8 cellular contexts compared by ENCODE assay signal in the genomic region with DNA sequence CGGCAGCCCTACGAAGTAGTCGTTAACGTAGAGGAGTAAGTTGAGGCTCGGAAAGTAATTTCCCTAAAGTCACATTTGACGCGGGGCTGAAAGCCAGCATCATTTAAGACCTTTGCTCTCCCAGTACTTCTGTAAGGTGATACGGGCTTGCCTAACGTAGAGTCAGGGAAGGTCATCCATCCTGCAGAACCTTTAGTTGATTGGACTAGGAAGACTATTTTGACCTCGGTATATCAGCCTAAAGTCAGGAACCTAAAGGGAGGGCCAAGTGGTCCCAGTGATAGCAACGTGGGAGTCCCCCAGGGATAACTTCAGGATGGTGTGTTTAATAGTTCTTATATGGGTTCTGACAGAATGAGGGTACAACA. TPM values are rescaled to one million over a fixed set of nuclear protein-coding genes. Genes with fewer than 3 reads are reported as not detected.
A peak's percentile ranks its signal among the peaks of the same experiment; 100 is the strongest.
DNase-seq lines count a peak whose midpoint lies in the region; ATAC-seq, FAIRE-seq and TF ChIP-seq lines count a peak whose summit lies in the region.

No MANE protein-coding gene starts in this region.

- H3K9me3 Mint-ChIP-seq in nephron = no peaks in the 10 kb centered on the region

- TF ChIP-seq CTCF in MM.1S (IDR thresholded peaks at IDR 0.05; ENCODE audit: low read length) = no peak
- TF ChIP-seq CTCF in nephron (IDR thresholded peaks at IDR 0.05; ENCODE audit: unreplicated experiment in 3 of 3) = no peak

- peaks cover 42% of the 10 kb centered on the region for H3K36me3 Mint-ChIP-seq in nephron (ENCODE audit: low read depth)

- H3K27me3 Mint-ChIP-seq in nephron (ENCODE audit: low read depth) = no peaks in the 10 kb centered on the region

- H3K27ac ChIP-seq in BLaER1 (peak overlapping the region; percentile 83), MM.1S (ENCODE audit: low read length) (peak overlapping the region; percentile 52), ectodermal cell (ENCODE audit: insufficient read depth, low read depth, low read length, poor library complexity, severe bottlenecking) (no peak overlapping the region)

- peak overlapping the region; percentile 99 to 100 (median 100) for H3K4me3 Mint-ChIP-seq in nephron

- H3K4me2 ChIP-seq in BLaER1 (peak overlapping the region; percentile 98), MM.1S (ENCODE audit: low read depth, low read length) (peak overlapping the region; percentile 94)

- H3K4me3 ChIP-seq in BLaER1 = peak overlapping the region; percentile 92
- H3K4me3 ChIP-seq in MM.1S (ENCODE audit: low read length) = peak overlapping the region; percentile 88
- H3K4me3 ChIP-seq in ectodermal cell (ENCODE audit: insufficient read depth, low read depth, low read length) = peak overlapping the region; percentile 99

- DNase-seq in MM.1S (no peak), hepatic stellate cell (ENCODE audit: low spot score) (no peak), GM12891 (ENCODE audit: insufficient read length, low spot score) (no peak)

- no peaks in the 10 kb centered on the region for H3K9me2 ChIP-seq in MM.1S (replicated peaks; ENCODE audit: insufficient read depth, low read length)

- ATAC-seq in GM18498 (IDR thresholded peaks at IDR 0.05; ENCODE audit: unreplicated experiment) (no peak), GM19035 (IDR thresholded peaks at IDR 0.05; ENCODE audit: unreplicated experiment) (no peak)

- H3K4me1 ChIP-seq in BLaER1 = peaks cover 24% of the 10 kb centered on the region
- H3K4me1 ChIP-seq in MM.1S (ENCODE audit: low read length) = peaks cover 8% of the 10 kb centered on the region; the same call in 1 of the 2 replicates
- H3K4me1 ChIP-seq in ectodermal cell (ENCODE audit: control insufficient read depth, insufficient read depth, low read length) = peaks cover 7% of the 10 kb centered on the region

- no peak for TF ChIP-seq POLR2A in GM12891 (IDR thresholded peaks at IDR 0.05; ENCODE audit: low read depth, low read length)

- FAIRE-seq in GM12891 (lab: Jason Lieb, UNC) = no peak

- H4K20me1 ChIP-seq in BLaER1 (peaks cover 24% of the 10 kb centered on the region; the same call in 1 of the 2 replicates), MM.1S (ENCODE audit: insufficient read depth, low read length) (no peaks in the 10 kb centered on the region)

- H3K9me3 ChIP-seq in BLaER1 (no peaks in the 10 kb centered on the region), MM.1S (replicated peaks; ENCODE audit: insufficient read depth, low read length) (no peaks in the 10 kb centered on the region), ectodermal cell (ENCODE audit: control insufficient read depth, low read length) (no peaks in the 10 kb centered on the region)

- WGBS in ectodermal cell, 2 experiments = 4 to 5% methylated on average over 11 of the region's 11 CpGs

- H3K9ac ChIP-seq in BLaER1 (peak overlapping the region; percentile 94), MM.1S (ENCODE audit: low read length) (peak overlapping the region; percentile 96)

- H3K27me3 ChIP-seq in BLaER1 = no peaks in the 10 kb centered on the region
- no peaks in the 10 kb centered on the region; the same call in 1 of the 2 replicates for H3K27me3 ChIP-seq in MM.1S (replicated peaks; ENCODE audit: insufficient read depth, low read length)
- H3K27me3 ChIP-seq in ectodermal cell (ENCODE audit: control insufficient read depth, insufficient read depth, low read length, poor library complexity, severe bottlenecking) = no peaks in the 10 kb centered on the region

- no peaks in the 10 kb centered on the region for H3F3A ChIP-seq in MM.1S (ENCODE audit: insufficient read depth, low read length)

- peaks cover 16% of the 10 kb centered on the region for H3K4me1 Mint-ChIP-seq in nephron

- peaks cover 37% of the 10 kb centered on the region for H3K79me2 ChIP-seq in MM.1S (ENCODE audit: low read length)

- peak overlapping the region; percentile 44 for H2AFZ ChIP-seq in MM.1S (ENCODE audit: low read length)

- peaks cover 52% of the 10 kb centered on the region for H3K36me3 ChIP-seq in BLaER1
- H3K36me3 ChIP-seq in MM.1S (replicated peaks; ENCODE audit: insufficient read depth, low read length) = peaks cover 11% of the 10 kb centered on the region; the same call in 1 of the 2 replicates
- peaks cover 36% of the 10 kb centered on the region for H3K36me3 ChIP-seq in ectodermal cell (ENCODE audit: control insufficient read depth, insufficient read depth, low read length)

- peak overlapping the region; percentile 95 to 98 (median 96) for H3K27ac Mint-ChIP-seq in nephron

TF ChIP-seq in GM12891, 5 proteins besides CTCF, POLR2A, EP300 and RAD21:
- no peak for TF ChIP-seq POU2F2 (IDR thresholded peaks at IDR 0.05; ENCODE audit: low read depth, low read length)
- TF ChIP-seq TAF1 (IDR thresholded peaks at IDR 0.05; ENCODE audit: low read depth, low read length) = no peak

RNA-seq across cellular contexts. Expression of a gene that starts 0.7 kb away (rescaled TPM):
- polyA plus RNA-seq in ectodermal cell (2013, experiment 1 of 4) = 35.8 TPM
- 44.9 TPM for polyA plus RNA-seq in ectodermal cell (2013, experiment 2 of 4)
- polyA plus RNA-seq in ectodermal cell (2013, experiment 3 of 4) = 27.5 TPM
- 30.4 TPM for polyA plus RNA-seq in ectodermal cell (2013, experiment 4 of 4)
- 21.0 TPM for polyA plus RNA-seq in GM12891 (2012; ENCODE audit: low read depth, missing spikeins)

RNA-seq across cellular contexts. Expression of a gene that starts 29.7 kb away (rescaled TPM):
- polyA plus RNA-seq in ectodermal cell (2013, experiment 1 of 4) = 141 TPM
- polyA plus RNA-seq in ectodermal cell (2013, experiment 2 of 4) = 135 TPM
- 89.6 TPM for polyA plus RNA-seq in ectodermal cell (2013, experiment 3 of 4)
- 97.4 TPM for polyA plus RNA-seq in ectodermal cell (2013, experiment 4 of 4)
- 0.05 TPM for polyA plus RNA-seq in GM12891 (2012; ENCODE audit: low read depth, missing spikeins)
